Comparison of ENCODE assay signal across 8 cellular contexts in the genomic region with DNA sequence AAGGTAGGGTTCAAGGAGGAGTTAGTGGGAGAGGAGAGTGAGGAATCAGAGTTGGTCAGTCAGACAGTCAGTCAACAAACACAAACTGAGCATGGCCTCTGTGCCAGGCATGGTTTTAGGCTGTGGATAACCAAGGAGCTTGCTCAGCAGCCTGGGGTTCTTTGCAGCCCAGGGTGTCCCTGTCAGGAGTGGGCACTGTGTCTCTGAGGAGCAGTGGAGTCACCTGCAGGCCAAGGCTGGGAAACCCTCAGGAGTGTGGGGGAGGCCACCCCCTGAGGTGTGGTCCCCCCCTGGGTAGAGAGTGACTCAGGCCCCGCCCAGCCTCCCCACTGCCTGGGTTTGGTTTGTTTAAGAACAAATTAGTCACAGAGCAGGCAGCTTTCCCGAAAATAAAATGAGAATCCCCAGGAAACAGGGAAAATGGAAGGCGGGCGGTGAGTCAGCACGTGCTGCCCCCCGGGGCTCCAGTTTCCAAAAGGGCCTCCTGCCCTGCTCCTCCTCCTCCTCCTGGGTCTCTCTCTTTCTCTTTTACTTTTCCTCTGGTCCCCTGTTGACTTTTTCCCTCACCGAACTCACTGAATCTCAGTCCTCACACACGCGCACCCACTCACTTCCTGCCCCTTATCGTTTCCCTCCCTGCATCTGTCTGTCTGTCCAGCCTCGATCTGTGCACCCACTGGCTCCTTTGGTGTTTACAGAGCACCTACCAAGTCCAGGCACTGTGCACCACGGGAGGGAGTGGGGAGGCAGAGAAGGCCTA. TPM values are rescaled to one million over a fixed set of nuclear protein-coding genes. Genes with fewer than 3 reads are reported as not detected.
DNase-seq lines count a peak whose midpoint lies in the region; ATAC-seq and TF ChIP-seq lines count a peak whose summit lies in the region.

No MANE protein-coding gene starts in this region.

- H3K4me1 ChIP-seq in smooth muscle cell (ENCODE audit: low read depth) (peaks cover 24% of the 10 kb centered on the region), BE2C (no peaks in the 10 kb centered on the region)

- H3K27me3 ChIP-seq in smooth muscle cell (ENCODE audit: low read depth) (no peaks in the 10 kb centered on the region), BE2C (no peaks in the 10 kb centered on the region)

- TF ChIP-seq CTCF in smooth muscle cell (IDR thresholded peaks at IDR 0.05; ENCODE audit: borderline replicate concordance, insufficient read depth, poor library complexity, severe bottlenecking) (no peak), BE2C (IDR thresholded peaks at IDR 0.05; ENCODE audit: low read depth, low read length) (no peak)

- peak overlapping the region; percentile 95 for H3K27ac ChIP-seq in smooth muscle cell (ENCODE audit: low read depth)

- ATAC-seq in GM19463 (IDR thresholded peaks at IDR 0.05; ENCODE audit: unreplicated experiment) (no peak), HG03097 (IDR thresholded peaks at IDR 0.05; ENCODE audit: low FRiP score, unreplicated experiment) (no peak)

- H3K79me2 ChIP-seq in smooth muscle cell (ENCODE audit: low read depth): no peaks in the 10 kb centered on the region

- H2AFZ ChIP-seq in smooth muscle cell (ENCODE audit: low read depth): peak overlapping the region; percentile 75

- peak overlapping the region; percentile 92 for H3K4me2 ChIP-seq in smooth muscle cell

- H3F3A ChIP-seq in smooth muscle cell (ENCODE audit: low read depth): peaks cover 15% of the 10 kb centered on the region

- H3K4me3 ChIP-seq in smooth muscle cell: no peak overlapping the region
- no peak overlapping the region for H3K4me3 ChIP-seq in BE2C (ENCODE audit: low read depth, low read length)

- peak overlapping the region; percentile 80 for H3K9ac ChIP-seq in smooth muscle cell (ENCODE audit: low read depth)

- H3K36me3 ChIP-seq in smooth muscle cell (ENCODE audit: low read depth): no peaks in the 10 kb centered on the region
- H3K36me3 ChIP-seq in BE2C: no peaks in the 10 kb centered on the region

- H3K9me3 ChIP-seq in smooth muscle cell (replicated peaks; ENCODE audit: low read depth): no peaks in the 10 kb centered on the region
- no peaks in the 10 kb centered on the region for H3K9me3 ChIP-seq in BE2C

- 7% methylated on average over 12 of the region's 12 CpGs for WGBS in smooth muscle cell (ENCODE audit: low lambda C conversion rate)

- H4K20me1 ChIP-seq in smooth muscle cell (ENCODE audit: low read depth): no peaks in the 10 kb centered on the region

- DNase-seq in GM04504 (ENCODE audit: low read depth): peak; percentile 88
- peak; percentile 95 for DNase-seq in RPMI7951 (ENCODE audit: low read depth)
- peak; percentile 11 for DNase-seq in activated naive CD8-positive, alpha-beta T cell treated with anti-CD3 and anti-CD28 coated beads, Interleukin-2, amount 50 U/mL, for 16 hours (ENCODE audit: low read depth, low spot score)
- DNase-seq in hepatic stellate cell (ENCODE audit: low spot score): peak; percentile 97
- peak; percentile 67 for DNase-seq in smooth muscle cell (lab: John Stamatoyannopoulos, UW; ENCODE audit: unreplicated experiment)
- DNase-seq in BE2C: no peak

RNA-seq across cellular contexts. Expression of a gene that starts 44.3 kb away (rescaled TPM):
- 6.2 and 10.6 TPM in 2 replicates for total RNA-seq in RPMI7951 (2014; rRNA removed; shearing (Covaris generic))
- total RNA-seq in smooth muscle cell: 116 and 172 TPM in 2 replicates
- polyA plus RNA-seq in smooth muscle cell: 201 and 310 TPM in 2 replicates
- polyA plus RNA-seq in BE2C (2012; ENCODE audit: insufficient read depth, insufficient read length, low read depth): 0.52 TPM

Comparison
In these comparisons a context has a peak if more than half of its experiments do, and no peak if none do; other contexts are left out.
1. RNA of a gene that starts 44.3 kb away (total RNA-seq): 116 to 172 TPM in smooth muscle cell; 6.2 to 10.6 TPM in RPMI7951; every median in the first group is over 10 times any median in the second.